16 cellular contexts compared by ENCODE assay signal in genomic region chr12:97159397-97159796, GRCh38.
DNase-seq lines count a peak whose midpoint lies in the region; ATAC-seq and TF ChIP-seq lines count a peak whose summit lies in the region.
"Had no signal": no experiment of that assay in that cellular context is flagged by ENCODE, and none has a peak within 500 bp of the region (broad histone marks: within the 10 kb centered on the region; RNA-seq: fewer than 3 reads in every experiment).

No MANE protein-coding gene starts in this region.

- H3K27ac Mint-ChIP-seq in neural progenitor cell = peak overlapping the region; percentile 72
- H3K27ac Mint-ChIP-seq: CD8-positive, alpha-beta T cell had no signal

- H3K9ac ChIP-seq in neural progenitor cell = no peak overlapping the region

- peaks cover 9% of the 10 kb centered on the region for H3K27me3 Mint-ChIP-seq in neural progenitor cell (ENCODE audit: insufficient read depth, low read depth)

- H3K36me3 ChIP-seq in hepatocyte (replicated peaks; ENCODE audit: insufficient read depth, low read depth) (no peaks in the 10 kb centered on the region), neural progenitor cell (no peaks in the 10 kb centered on the region)

- H3K4me2 ChIP-seq in hepatocyte (peak overlapping the region; percentile 14), neural progenitor cell (no peak overlapping the region)

- H4K20me1 ChIP-seq in hepatocyte (ENCODE audit: insufficient read depth, poor library complexity, severe bottlenecking) = no peaks in the 10 kb centered on the region
- H4K20me1 ChIP-seq in neural progenitor cell (ENCODE audit: low read depth) = no peaks in the 10 kb centered on the region

- H3K27me3 ChIP-seq in hepatocyte (no peaks in the 10 kb centered on the region), neural progenitor cell (no peaks in the 10 kb centered on the region)

- TF ChIP-seq CTCF in C4-2B (conservative IDR thresholded peaks at IDR 0.05) = no peak
- no peak for TF ChIP-seq CTCF in hepatocyte (IDR thresholded peaks at IDR 0.05; ENCODE audit: poor library complexity)
- no peak for TF ChIP-seq CTCF in neural progenitor cell (IDR thresholded peaks at IDR 0.05)

- peaks cover 14% of the 10 kb centered on the region for H3K36me3 Mint-ChIP-seq in neural progenitor cell
- H3K36me3 Mint-ChIP-seq: CD8-positive, alpha-beta T cell had no signal

- peak; percentile 35 for DNase-seq in NCI-H82 (lab: John Stamatoyannopoulos, UW)
- no peak for DNase-seq in hepatocyte (ENCODE audit: low spot score)
- DNase-seq in neural progenitor cell (ENCODE audit: low spot score) = no peak
- no peak for DNase-seq in NCI-H187 treated with DMSO at 0.1 percent for 48 hours (lab: John Stamatoyannopoulos, UW)
- no peak for DNase-seq in NCI-H2196 treated with DMSO at 0.1 percent for 48 hours (lab: John Stamatoyannopoulos, UW; ENCODE audit: unreplicated experiment)
- DNase-seq: CD8-positive, alpha-beta T cell; DMS79; H9; NCI-H1105; NCI-H2081 treated with DMSO at 0.1 percent for 48 hours; NCI-H524; SW 1271 had no signal

- WGBS in hepatocyte (ENCODE audit: low lambda C conversion rate, missing lambda C conversion rate) = 44% methylated on average over 6 of the region's 6 CpGs

- H3F3A ChIP-seq in neural progenitor cell (ENCODE audit: low read depth) = no peaks in the 10 kb centered on the region

- H3K9me3 ChIP-seq in hepatocyte (ENCODE audit: low read depth) = no peaks in the 10 kb centered on the region
- H3K9me3 ChIP-seq in neural progenitor cell (ENCODE audit: low read depth) = no peaks in the 10 kb centered on the region

- no peak overlapping the region for H3K4me3 ChIP-seq in hepatocyte
- no peak overlapping the region for H3K4me3 ChIP-seq in neural progenitor cell

- H3K9me2 ChIP-seq in hepatocyte (replicated peaks; ENCODE audit: insufficient read depth) = no peaks in the 10 kb centered on the region

- H2AFZ ChIP-seq in hepatocyte (no peak overlapping the region), neural progenitor cell (replicated peaks) (no peak overlapping the region)

- peaks cover 35% of the 10 kb centered on the region for H3K9me3 Mint-ChIP-seq in neural progenitor cell
- H3K9me3 Mint-ChIP-seq: CD8-positive, alpha-beta T cell had no signal

- no peak overlapping the region for H3K4me3 Mint-ChIP-seq in neural progenitor cell
- H3K4me3 Mint-ChIP-seq: CD8-positive, alpha-beta T cell; H9 had no signal

- H3K79me2 ChIP-seq in hepatocyte (no peaks in the 10 kb centered on the region), neural progenitor cell (ENCODE audit: low read depth) (no peaks in the 10 kb centered on the region)

- ATAC-seq in GM18868 (IDR thresholded peaks at IDR 0.05; ENCODE audit: unreplicated experiment) = no peak
- ATAC-seq in HG02885 (IDR thresholded peaks at IDR 0.05; ENCODE audit: poor library complexity, unreplicated experiment) = no peak
- ATAC-seq: CD8-positive, alpha-beta T cell; Panc1 had no signal

- H3K4me1 ChIP-seq in hepatocyte (ENCODE audit: insufficient read depth) (no peaks in the 10 kb centered on the region), neural progenitor cell (peaks cover 9% of the 10 kb centered on the region)

- peaks cover 18% of the 10 kb centered on the region for H3K4me1 Mint-ChIP-seq in neural progenitor cell

- H3K27ac ChIP-seq in C4-2B (peak overlapping the region; percentile 81; the same call in 1 of the 2 replicates), hepatocyte (no peak overlapping the region), neural progenitor cell (no peak overlapping the region)
